In genomic region chr2:70930371-70931329, GRCh38 we compare ENCODE assay signal across 30 cellular contexts. TPM values are rescaled to one million over a fixed set of nuclear protein-coding genes. Genes with fewer than 3 reads are reported as not detected.
DNase-seq lines count a peak whose midpoint lies in the region; ATAC-seq and TF ChIP-seq lines count a peak whose summit lies in the region.
"Had no signal": no experiment of that assay in that cellular context is flagged by ENCODE, and none has a peak within 500 bp of the region (broad histone marks: within the 10 kb centered on the region; RNA-seq: fewer than 3 reads in every experiment).

No MANE protein-coding gene starts in this region.

- CTCF ChIA-PET in activated CD4-positive, alpha-beta T cell treated with anti-CD3 and anti-CD28 coated beads, Interleukin-2, amount 10 ng/mL, durations not matched to agents 7 days and 5 days (lab: Charles Lee) = interaction anchor here (1.3 kb wide), 1 partner anchor 11 kb away, joined by 3 read pairs; no protein-coding TSS in a partner anchor
- CTCF ChIA-PET in activated CD4-positive, alpha-beta T cell treated with anti-CD3 and anti-CD28 coated beads for 36 hours (lab: Charles Lee) = interaction anchor here (1.6 kb wide), 1 partner anchor 18 kb away, joined by 5 read pairs; no protein-coding TSS in a partner anchor

- H4K8ac ChIP-seq in H9 (replicated peaks; ENCODE audit: insufficient read length, low read depth, low read length) = no peak overlapping the region

- no peak overlapping the region for H3K23ac ChIP-seq in H9 (ENCODE audit: insufficient read length, low read depth, low read length)

- H3K27me3 ChIP-seq in H9 (ENCODE audit: insufficient read depth, low read length) = no peaks in the 10 kb centered on the region
- H3K27me3 ChIP-seq in osteoblast (ENCODE audit: insufficient read depth, low read length) = no peaks in the 10 kb centered on the region
- H3K27me3 ChIP-seq: ovary, thyroid gland had no signal

- TF ChIP-seq CTCF in H9 (conservative IDR thresholded peaks at IDR 0.05) = no peak
- TF ChIP-seq CTCF in chondrocyte (IDR thresholded peaks at IDR 0.05) = no peak
- no peak for TF ChIP-seq CTCF in osteoblast (IDR thresholded peaks at IDR 0.05; ENCODE audit: extremely low read depth, low read depth, low read length)

- H3K4me2 ChIP-seq in H9 (ENCODE audit: insufficient read depth, insufficient read length, low read length) (no peak overlapping the region), osteoblast (ENCODE audit: insufficient read depth, low read length) (no peak overlapping the region)
- H3K4me2 ChIP-seq: KMS-11, PC-9 had no signal

- H4K91ac ChIP-seq in H9 (ENCODE audit: insufficient read length, low read depth, low read length) = no peak overlapping the region

- DNase-seq in activated CD4-positive, alpha-beta T cell treated with anti-CD3 and anti-CD28 coated beads, Interleukin-2, amount 10 ng/mL, durations not matched to agents 7 days and 5 days = peak; percentile 1
- DNase-seq in activated CD4-positive, alpha-beta T cell treated with anti-CD3 and anti-CD28 coated beads for 36 hours = no peak
- DNase-seq in H9 (peak; percentile 15), chondrocyte (ENCODE audit: low spot score) (peak; percentile 43), osteoblast (ENCODE audit: insufficient read length, low spot score, missing footprints) (peak; percentile 70), hypothalamus (lab: John Stamatoyannopoulos, UW) (no peak), SK-N-DZ (ENCODE audit: low spot score) (no peak)
- DNase-seq: 8988T; activated CD4-positive, alpha-beta T cell treated with anti-CD3 and anti-CD28 coated beads, Interleukin-2, amount 50 U/mL, for 4 hours; activated naive CD4-positive, alpha-beta T cell treated with Interleukin-2 at 50 U/mL for 16 hours; DMS 273 treated with DMSO at 0.1 percent for 48 hours; left ventricle myocardium inferior; natural killer cell; NCI-H1048; NCI-H1694; NCI-H2171; NCI-H524; ovary; retina; Right ventricle myocardium superior; small intestine; stimulated activated naive CD8-positive, alpha-beta T cell treated with anti-CD3 and anti-CD28 coated beads, Interleukin-15, amount 100 ng/mL, for 72 hours; T-helper 9 cell; thyroid gland had no signal

- H3K27me3 Mint-ChIP-seq in activated CD4-positive, alpha-beta T cell treated with anti-CD3 and anti-CD28 coated beads, Interleukin-2, amount 10 ng/mL, durations not matched to agents 7 days and 5 days = peaks cover 8% of the 10 kb centered on the region
- peaks cover 5% of the 10 kb centered on the region for H3K27me3 Mint-ChIP-seq in activated CD4-positive, alpha-beta T cell treated with anti-CD3 and anti-CD28 coated beads for 36 hours
- H3K27me3 Mint-ChIP-seq in H9 (ENCODE audit: low read depth) (peaks cover 69% of the 10 kb centered on the region), chondrocyte (ENCODE audit: low read depth) (no peaks in the 10 kb centered on the region)

- no peaks in the 10 kb centered on the region for H3K36me3 Mint-ChIP-seq in activated CD4-positive, alpha-beta T cell treated with anti-CD3 and anti-CD28 coated beads, Interleukin-2, amount 10 ng/mL, durations not matched to agents 7 days and 5 days (ENCODE audit: low read depth)
- H3K36me3 Mint-ChIP-seq in activated CD4-positive, alpha-beta T cell treated with anti-CD3 and anti-CD28 coated beads for 36 hours (ENCODE audit: low read depth) = no peaks in the 10 kb centered on the region
- no peaks in the 10 kb centered on the region for H3K36me3 Mint-ChIP-seq in H9 (ENCODE audit: insufficient read depth in 1 of 3, low read depth in 3 of 3)
- H3K36me3 Mint-ChIP-seq in chondrocyte (ENCODE audit: low read depth) = peaks cover 8% of the 10 kb centered on the region
- H3K36me3 Mint-ChIP-seq: CD8-positive, alpha-beta T cell; natural killer cell; WTC11 had no signal

- H3K56ac ChIP-seq in H9 (ENCODE audit: insufficient read length, low read depth, low read length) = no peak overlapping the region

- WGBS in H9 (ENCODE audit: extremely low coverage, insufficient read length, low lambda C conversion rate) = no CpG with 5 or more reads among the region's 4 CpGs

- no peak overlapping the region for H3K27ac Mint-ChIP-seq in activated CD4-positive, alpha-beta T cell treated with anti-CD3 and anti-CD28 coated beads, Interleukin-2, amount 10 ng/mL, durations not matched to agents 7 days and 5 days
- H3K27ac Mint-ChIP-seq in activated CD4-positive, alpha-beta T cell treated with anti-CD3 and anti-CD28 coated beads for 36 hours = no peak overlapping the region
- H3K27ac Mint-ChIP-seq in H9 (no peak overlapping the region), chondrocyte (ENCODE audit: unreplicated experiment) (no peak overlapping the region)
- H3K27ac Mint-ChIP-seq: CD8-positive, alpha-beta T cell; natural killer cell; WTC11 had no signal

- H2BK20ac ChIP-seq in H9 (ENCODE audit: low read depth, low read length, poor library complexity, severe bottlenecking) = no peak overlapping the region

- no peaks in the 10 kb centered on the region for H3K4me1 Mint-ChIP-seq in activated CD4-positive, alpha-beta T cell treated with anti-CD3 and anti-CD28 coated beads, Interleukin-2, amount 10 ng/mL, durations not matched to agents 7 days and 5 days
- no peaks in the 10 kb centered on the region for H3K4me1 Mint-ChIP-seq in activated CD4-positive, alpha-beta T cell treated with anti-CD3 and anti-CD28 coated beads for 36 hours
- peaks cover 9 to 24% of the 10 kb centered on the region in 2 experiments for H3K4me1 Mint-ChIP-seq in H9
- H3K4me1 Mint-ChIP-seq in chondrocyte (ENCODE audit: low read depth) = no peaks in the 10 kb centered on the region
- H3K4me1 Mint-ChIP-seq: natural killer cell; stimulated activated naive CD8-positive, alpha-beta T cell treated with anti-CD3 and anti-CD28 coated beads, Interleukin-15, amount 100 ng/mL, for 72 hours had no signal

- intact Hi-C loops in activated CD4-positive, alpha-beta T cell treated with anti-CD3 and anti-CD28 coated beads for 36 hours (cut with DNase I, micrococcal nuclease) = no loop called here

- H3T11ph ChIP-seq in H9 (ENCODE audit: low read length) = no peak overlapping the region

- H4K20me1 ChIP-seq in H9 (ENCODE audit: control insufficient read depth, insufficient read depth, insufficient read length) = no peaks in the 10 kb centered on the region
- H4K20me1 ChIP-seq in osteoblast (ENCODE audit: insufficient read depth, low read length) = peaks cover 5% of the 10 kb centered on the region

- no peaks in the 10 kb centered on the region for H3K23me2 ChIP-seq in H9 (ENCODE audit: insufficient read length, low read depth, low read length, poor library complexity, severe bottlenecking)

- H4K5ac ChIP-seq in H9 (ENCODE audit: insufficient read length, low read depth, low read length) = no peak overlapping the region

- no peak overlapping the region for H2AFZ ChIP-seq in H9 (ENCODE audit: low read length)
- H2AFZ ChIP-seq in osteoblast (ENCODE audit: low read length) = no peak overlapping the region
- H2AFZ ChIP-seq: PC-9 had no signal

- no peak overlapping the region for H3K4me3 Mint-ChIP-seq in activated CD4-positive, alpha-beta T cell treated with anti-CD3 and anti-CD28 coated beads, Interleukin-2, amount 10 ng/mL, durations not matched to agents 7 days and 5 days
- H3K4me3 Mint-ChIP-seq in activated CD4-positive, alpha-beta T cell treated with anti-CD3 and anti-CD28 coated beads for 36 hours = no peak overlapping the region
- no peak overlapping the region for H3K4me3 Mint-ChIP-seq in H9
- H3K4me3 Mint-ChIP-seq in chondrocyte (ENCODE audit: unreplicated experiment) = no peak overlapping the region
- H3K4me3 Mint-ChIP-seq: CD8-positive, alpha-beta T cell; natural killer cell; stimulated activated naive CD8-positive, alpha-beta T cell treated with anti-CD3 and anti-CD28 coated beads, Interleukin-15, amount 100 ng/mL, for 72 hours; WTC11 had no signal

- H3K79me1 ChIP-seq in H9 (ENCODE audit: insufficient read depth, low read depth, low read length, poor library complexity, severe bottlenecking) = no peaks in the 10 kb centered on the region

- H2BK12ac ChIP-seq in H9 (ENCODE audit: insufficient read length, low read depth, low read length) = no peak overlapping the region

- H2BK5ac ChIP-seq in H9 (ENCODE audit: insufficient read length, low read length) = no peak overlapping the region

- POLR2A ChIA-PET in activated CD4-positive, alpha-beta T cell treated with anti-CD3 and anti-CD28 coated beads, Interleukin-2, amount 10 ng/mL, durations not matched to agents 7 days and 5 days (lab: Charles Lee) = no interaction called here
- POLR2A ChIA-PET in activated CD4-positive, alpha-beta T cell treated with anti-CD3 and anti-CD28 coated beads for 36 hours (lab: Charles Lee) = no interaction called here

- H3K9me3 Mint-ChIP-seq in activated CD4-positive, alpha-beta T cell treated with anti-CD3 and anti-CD28 coated beads, Interleukin-2, amount 10 ng/mL, durations not matched to agents 7 days and 5 days = no peaks in the 10 kb centered on the region
- no peaks in the 10 kb centered on the region for H3K9me3 Mint-ChIP-seq in activated CD4-positive, alpha-beta T cell treated with anti-CD3 and anti-CD28 coated beads for 36 hours (ENCODE audit: low read depth)
- H3K9me3 Mint-ChIP-seq in H9 (no peaks in the 10 kb centered on the region), chondrocyte (ENCODE audit: low read depth) (no peaks in the 10 kb centered on the region)
- H3K9me3 Mint-ChIP-seq: CD8-positive, alpha-beta T cell; natural killer cell; stimulated activated naive CD8-positive, alpha-beta T cell treated with anti-CD3 and anti-CD28 coated beads, Interleukin-15, amount 100 ng/mL, for 72 hours; WTC11 had no signal

- H3K14ac ChIP-seq in H9 (ENCODE audit: insufficient read depth, low read length) = no peak overlapping the region

- H3K4me3 ChIP-seq in osteoblast (ENCODE audit: insufficient read depth, low read length) = no peak overlapping the region
- H3K4me3 ChIP-seq: left ventricle myocardium inferior, ovary, PC-9, thyroid gland had no signal

- no peak overlapping the region for H3K9ac ChIP-seq in H9 (ENCODE audit: extremely low read depth, insufficient read length, low read length)
- H3K9ac ChIP-seq: KMS-11 had no signal

- H3K4me1 ChIP-seq in H9 (ENCODE audit: insufficient read depth, low read length) = 0 out of 2 replicates have a peak, but pooled peaks cover 2% of the 10 kb centered on the region
- no peaks in the 10 kb centered on the region for H3K4me1 ChIP-seq in osteoblast (ENCODE audit: insufficient read depth, low read length)
- H3K4me1 ChIP-seq: thyroid gland had no signal

- no peak overlapping the region for H3K4ac ChIP-seq in H9 (ENCODE audit: low read depth, low read length)

- H2AK5ac ChIP-seq in H9 (ENCODE audit: insufficient read length, low read length) = no peak overlapping the region

- H3K79me2 ChIP-seq in H9 (ENCODE audit: insufficient read depth, low read length) = no peaks in the 10 kb centered on the region
- no peaks in the 10 kb centered on the region for H3K79me2 ChIP-seq in osteoblast (ENCODE audit: insufficient read depth, low read length)

- no peaks in the 10 kb centered on the region for H3K36me3 ChIP-seq in osteoblast (ENCODE audit: insufficient read depth, low read length)
- H3K36me3 ChIP-seq: left ventricle myocardium inferior, ovary, thyroid gland had no signal

- no peak overlapping the region for H3K18ac ChIP-seq in H9 (ENCODE audit: insufficient read length, low read depth, low read length)

- no peaks in the 10 kb centered on the region for H3K9me3 ChIP-seq in H9 (ENCODE audit: control insufficient read depth, low read depth, low read length)
- no peaks in the 10 kb centered on the region for H3K9me3 ChIP-seq in osteoblast (ENCODE audit: low read depth, low read length)
- H3K9me3 ChIP-seq: left ventricle myocardium inferior, ovary, thyroid gland had no signal

- H3K27ac ChIP-seq in H9 (ENCODE audit: insufficient read length, low read depth, low read length) (no peak overlapping the region), osteoblast (ENCODE audit: low read depth, low read length) (no peak overlapping the region)
- H3K27ac ChIP-seq: KMS-11, left ventricle myocardium inferior, ovary, PC-9, thyroid gland had no signal

- H2BK120ac ChIP-seq in H9 (ENCODE audit: low read depth, low read length, poor library complexity, severe bottlenecking) = no peak overlapping the region

- ATAC-seq in activated CD4-positive, alpha-beta T cell treated with anti-CD3 and anti-CD28 coated beads for 36 hours = no peak
- ATAC-seq in GM21526 (IDR thresholded peaks at IDR 0.05; ENCODE audit: low FRiP score, unreplicated experiment) = no peak
- ATAC-seq: CD8-positive, alpha-beta T cell; natural killer cell; stimulated activated naive CD8-positive, alpha-beta T cell treated with anti-CD3 and anti-CD28 coated beads, Interleukin-15, amount 100 ng/mL, for 72 hours had no signal

- H2BK15ac ChIP-seq in H9 (ENCODE audit: low read depth, low read length) = no peak overlapping the region

RNA-seq across cellular contexts. Expression of gene ATP6V1B1, which starts 5.0 kb away (rescaled TPM):
- not detected for total RNA-seq in activated CD4-positive, alpha-beta T cell treated with anti-CD3 and anti-CD28 coated beads, Interleukin-2, amount 10 ng/mL, durations not matched to agents 7 days and 5 days
- not detected for total RNA-seq in activated CD4-positive, alpha-beta T cell treated with anti-CD3 and anti-CD28 coated beads for 36 hours
- total RNA-seq in H9 (2021) = not detected in 2 replicates
- total RNA-seq in chondrocyte = 3.7 to 5.0 TPM (median 3.9 TPM) in 3 replicates
- total RNA-seq in osteoblast = 0.88 and 2.5 TPM in 2 replicates
- 1.7 and 1.8 TPM in 2 replicates for polyA plus RNA-seq in SK-N-DZ (2014; cell fraction: cytosol; rRNA removed)
- 18.6 and 32.4 TPM in 2 replicates for polyA plus RNA-seq in SK-N-DZ (2014; cell fraction: nucleus; rRNA removed)
- total RNA-seq: CD8-positive, alpha-beta T cell; left ventricle myocardium inferior; natural killer cell; thyroid gland; WTC11 had no signal
- polyA plus RNA-seq: endothelial cell of umbilical vein had no signal

RNA-seq across cellular contexts. Expression of gene VAX2, which starts 30.3 kb away (rescaled TPM):
- total RNA-seq in activated CD4-positive, alpha-beta T cell treated with anti-CD3 and anti-CD28 coated beads, Interleukin-2, amount 10 ng/mL, durations not matched to agents 7 days and 5 days = not detected
- not detected for total RNA-seq in activated CD4-positive, alpha-beta T cell treated with anti-CD3 and anti-CD28 coated beads for 36 hours
- total RNA-seq in H9 (2021) (not detected in 2 replicates), chondrocyte (4.5 to 5.1 TPM (median 5.0 TPM) in 3 replicates), osteoblast (4.1 and 4.3 TPM in 2 replicates)
- 9.4 and 12.9 TPM in 2 replicates for polyA plus RNA-seq in SK-N-DZ (2014; cell fraction: cytosol; rRNA removed)
- 16.6 and 16.8 TPM in 2 replicates for polyA plus RNA-seq in SK-N-DZ (2014; cell fraction: nucleus; rRNA removed)
- total RNA-seq: CD8-positive, alpha-beta T cell; endothelial cell of umbilical vein; natural killer cell; PC-9; WTC11 had no signal

RNA-seq across cellular contexts. Expression of gene ANKRD53, which starts 47.8 kb away (rescaled TPM):
- under 1 TPM in 1 of 2 experiments, not detected in 1; 0.50 TPM for total RNA-seq in activated CD4-positive, alpha-beta T cell treated with anti-CD3 and anti-CD28 coated beads, Interleukin-2, amount 10 ng/mL, durations not matched to agents 7 days and 5 days
- under 1 TPM in 1 of 2 experiments, not detected in 1; 0.14 TPM for total RNA-seq in activated CD4-positive, alpha-beta T cell treated with anti-CD3 and anti-CD28 coated beads for 36 hours
- total RNA-seq in H9 (2021) (0.28 and 0.88 TPM in 2 replicates), chondrocyte (0.85 to 2.2 TPM (median 1.8 TPM) in 3 replicates), osteoblast (0.88 and 1.1 TPM in 2 replicates)
- 0.15 TPM in 1 of 2 replicates, not detected in the other for polyA plus RNA-seq in SK-N-DZ (2014; cell fraction: cytosol; rRNA removed)
- polyA plus RNA-seq in SK-N-DZ (2014; cell fraction: nucleus; rRNA removed) = 0.14 and 0.18 TPM in 2 replicates
- total RNA-seq: PC-9 had no signal

Comparison
In these comparisons a context has a peak if more than half of its experiments do, and no peak if none do; other contexts are left out.
1. DNase-seq: peak in activated CD4-positive, alpha-beta T cell treated with anti-CD3 and anti-CD28 coated beads, Interleukin-2, amount 10 ng/mL, durations not matched to agents 7 days and 5 days (single experiment), H9 (single experiment), chondrocyte (single experiment) and osteoblast (single experiment); none in activated CD4-positive, alpha-beta T cell treated with anti-CD3 and anti-CD28 coated beads for 36 hours (single experiment), hypothalamus (0 of 51) and SK-N-DZ (single experiment).